Comparison of ENCODE assay signal across 15 cellular contexts in genomic region chr13:40494932-40495619, GRCh38.
DNase-seq lines count a peak whose midpoint lies in the region; ATAC-seq and TF ChIP-seq lines count a peak whose summit lies in the region.
"Had no signal": no experiment of that assay in that cellular context is flagged by ENCODE, and none has a peak within 500 bp of the region (broad histone marks: within the 10 kb centered on the region; RNA-seq: fewer than 3 reads in every experiment).

No MANE protein-coding gene starts in this region.

- H3K9me3 ChIP-seq in CD8-positive, alpha-beta T cell (ENCODE audit: low read length) = no peaks in the 10 kb centered on the region
- H3K9me3 ChIP-seq in OCI-LY7 (ENCODE audit: low read length) = no peaks in the 10 kb centered on the region
- H3K9me3 ChIP-seq: BLaER1 treated with 17β-estradiol and CSF1 and Interleukin-3, amounts not matched to agents 10 nM and 100 nM had no signal

- CTCF ChIA-PET in CD8-positive, alpha-beta T cell (lab: Charles Lee) = interaction anchor here (1.3 to 1.8 kb wide), 2 partner anchors 11 to 188 kb away, joined by 3 to 4 read pairs; no protein-coding TSS in a partner anchor
- CTCF ChIA-PET in OCI-LY7 (lab: Charles Lee; ENCODE audit: unreplicated experiment) = interaction anchor here (0.6 kb wide), 1 partner anchor 22 kb away, joined by 10 read pairs; no protein-coding TSS in a partner anchor

- H3K9me3 Mint-ChIP-seq in CD8-positive, alpha-beta T cell = peaks cover 2% of the 10 kb centered on the region
- peaks cover 3 to 6% of the 10 kb centered on the region in 2 donors for H3K9me3 Mint-ChIP-seq in activated naive CD4-positive, alpha-beta T cell treated with anti-CD3 and anti-CD28 coated beads, Interleukin-2, amount 50 U/mL, for 72 hours
- no peaks in the 10 kb centered on the region for H3K9me3 Mint-ChIP-seq in natural killer cell
- H3K9me3 Mint-ChIP-seq: IgD-negative memory B cell had no signal

- POLR2A ChIA-PET in CD8-positive, alpha-beta T cell (lab: Charles Lee) = interaction anchor here (0.7 to 2.7 kb wide), 13 partner anchors 8 to 173 kb away, joined by 3 to 25 read pairs (median 5); partner anchors contain the start of gene FOXO1
- POLR2A ChIA-PET in OCI-LY7 (lab: Charles Lee) = interaction anchor here (0.9 to 3.0 kb wide), 3 partner anchors 11 to 28 kb away, joined by 4 to 10 read pairs (median 4); no protein-coding TSS in a partner anchor

- H3K36me3 ChIP-seq in CD8-positive, alpha-beta T cell (ENCODE audit: insufficient read depth, low read length) = no peaks in the 10 kb centered on the region
- H3K36me3 ChIP-seq in OCI-LY7 (ENCODE audit: insufficient read depth, low read length) = no peaks in the 10 kb centered on the region
- H3K36me3 ChIP-seq: BLaER1 treated with 17β-estradiol and CSF1 and Interleukin-3, amounts not matched to agents 10 nM and 100 nM had no signal

- DNase-seq in CD8-positive, alpha-beta T cell = no peak
- DNase-seq in OCI-LY7 (ENCODE audit: low spot score) (no peak), natural killer cell (no peak), ecto neural progenitor cell (ENCODE audit: low spot score) (no peak), ACHN (no peak), NCI-H774 (lab: John Stamatoyannopoulos, UW) (no peak)
- no peak for DNase-seq in activated naive CD4-positive, alpha-beta T cell treated with anti-CD3 and anti-CD28 coated beads, Interleukin-2, amount 50 U/mL, for 72 hours (ENCODE audit: low spot score in 2 of 2)
- DNase-seq: left ventricle myocardium superior, NCI-H2107, NCI-H524 treated with DMSO at 0.1 percent for 48 hours, OCI-M1 had no signal

- peak; percentile 80 for ATAC-seq in CD8-positive, alpha-beta T cell
- ATAC-seq in activated naive CD4-positive, alpha-beta T cell treated with anti-CD3 and anti-CD28 coated beads, Interleukin-2, amount 50 U/mL, for 72 hours = peak in 1 of 2 donors; percentile 17
- ATAC-seq in natural killer cell = peak in 1 of 3 donors; percentile 57
- ATAC-seq in GM19023 (IDR thresholded peaks at IDR 0.05; ENCODE audit: unreplicated experiment) = no peak

- H3K4me1 Mint-ChIP-seq in CD8-positive, alpha-beta T cell (ENCODE audit: low read depth) = peaks cover 82% of the 10 kb centered on the region
- H3K4me1 Mint-ChIP-seq in natural killer cell = peaks cover 21 to 31% of the 10 kb centered on the region in 2 donors

- no peaks in the 10 kb centered on the region for H4K20me1 ChIP-seq in OCI-LY7 (ENCODE audit: insufficient read depth, low read length)
- H4K20me1 ChIP-seq: BLaER1 treated with 17β-estradiol and CSF1 and Interleukin-3, amounts not matched to agents 10 nM and 100 nM had no signal

- intact Hi-C loops in CD8-positive, alpha-beta T cell (cut with DNase I, micrococcal nuclease) = loop anchor here in 1 of 2 experiments (1.0 to 5.0 kb wide), 5 partner anchors 9 to 308 kb away; partner anchors contain the start of gene FOXO1
- intact Hi-C loops in OCI-LY7 (cut with micrococcal nuclease; ENCODE audit: unreplicated experiment) = no loop called here
- intact Hi-C loops in natural killer cell (cut with micrococcal nuclease) = no loop called here

- no peaks in the 10 kb centered on the region for H3K36me3 Mint-ChIP-seq in CD8-positive, alpha-beta T cell
- H3K36me3 Mint-ChIP-seq in activated naive CD4-positive, alpha-beta T cell treated with anti-CD3 and anti-CD28 coated beads, Interleukin-2, amount 50 U/mL, for 72 hours = peaks cover 6 to 14% of the 10 kb centered on the region in 2 donors
- H3K36me3 Mint-ChIP-seq in natural killer cell = no peaks in the 10 kb centered on the region
- H3K36me3 Mint-ChIP-seq: IgD-negative memory B cell had no signal

- peak overlapping the region; percentile 42 for H3K4me2 ChIP-seq in OCI-LY7 (ENCODE audit: low read length)

- H3K27ac ChIP-seq in CD8-positive, alpha-beta T cell (ENCODE audit: low read depth, low read length) = peak overlapping the region; percentile 36
- no peak overlapping the region for H3K27ac ChIP-seq in OCI-LY7 (ENCODE audit: low read depth, low read length, poor library complexity, severe bottlenecking)
- H3K27ac ChIP-seq: BLaER1 treated with 17β-estradiol and CSF1 and Interleukin-3, amounts not matched to agents 10 nM and 100 nM had no signal

- H2AFZ ChIP-seq in OCI-LY7 (ENCODE audit: low read length) = peak overlapping the region; percentile 22; the same call in 1 of the 2 replicates

- in situ Hi-C loops in ACHN (cut with HindIII; ENCODE audit: low pct_ligation_motif_present, low pct_unique_long_range_greater_than_20kb, low sequenced_read_pairs) = no loop called here

- H3K27me3 Mint-ChIP-seq in CD8-positive, alpha-beta T cell (ENCODE audit: low read depth) = no peaks in the 10 kb centered on the region
- H3K27me3 Mint-ChIP-seq in natural killer cell (ENCODE audit: low read depth in 2 of 2) = peaks cover 0 to 11% of the 10 kb centered on the region in 2 donors

- no peaks in the 10 kb centered on the region for H3K9me2 ChIP-seq in OCI-LY7 (ENCODE audit: insufficient read depth, low read length)

- peak overlapping the region; percentile 78 for H3K4me3 Mint-ChIP-seq in CD8-positive, alpha-beta T cell
- peak overlapping the region; percentile 7 for H3K4me3 Mint-ChIP-seq in natural killer cell

- H3K4me1 ChIP-seq in CD8-positive, alpha-beta T cell (ENCODE audit: insufficient read depth, low read length) = peaks cover 73% of the 10 kb centered on the region
- H3K4me1 ChIP-seq in OCI-LY7 (ENCODE audit: insufficient read depth, low read length, poor library complexity, severe bottlenecking) = peaks cover 40% of the 10 kb centered on the region

- peak overlapping the region; percentile 19 for H3K4me3 ChIP-seq in CD8-positive, alpha-beta T cell (ENCODE audit: low read depth, low read length)
- H3K4me3 ChIP-seq in OCI-LY7 (ENCODE audit: low read depth, low read length, poor library complexity, severe bottlenecking) = no peak overlapping the region
- H3K4me3 ChIP-seq: BLaER1 treated with 17β-estradiol and CSF1 and Interleukin-3, amounts not matched to agents 10 nM and 100 nM; skin epidermis had no signal

- peak overlapping the region; percentile 97 for H3K27ac Mint-ChIP-seq in CD8-positive, alpha-beta T cell
- H3K27ac Mint-ChIP-seq in activated naive CD4-positive, alpha-beta T cell treated with anti-CD3 and anti-CD28 coated beads, Interleukin-2, amount 50 U/mL, for 72 hours = peak overlapping the region; percentile 83 to 96
- peak overlapping the region; percentile 56 to 61 for H3K27ac Mint-ChIP-seq in natural killer cell

- no peaks in the 10 kb centered on the region for H3K27me3 ChIP-seq in CD8-positive, alpha-beta T cell (ENCODE audit: insufficient read depth, low read length)
- H3K27me3 ChIP-seq: BLaER1 treated with 17β-estradiol and CSF1 and Interleukin-3, amounts not matched to agents 10 nM and 100 nM had no signal

- no TSS peak for BruUV-seq in OCI-LY7 (replicated peaks; lab: Mats Ljungman, UMichigan)

- H3K79me2 ChIP-seq in OCI-LY7 (ENCODE audit: insufficient read depth, low read depth, low read length) = no peaks in the 10 kb centered on the region

- no peak for TF ChIP-seq CTCF in CD8-positive, alpha-beta T cell (IDR thresholded peaks at IDR 0.05)
- no peak for TF ChIP-seq CTCF in OCI-LY7 (conservative IDR thresholded peaks at IDR 0.05; ENCODE audit: low read length)
- TF ChIP-seq CTCF in natural killer cell (IDR thresholded peaks at IDR 0.05) = no peak
